Comparison of ENCODE assay signal across 29 cellular contexts in genomic region chr1:184759651-184760050, GRCh38.
"Had no signal": no experiment of that assay in that cellular context is flagged by ENCODE, and none has a peak within 500 bp of the region (broad histone marks: within the 10 kb centered on the region; RNA-seq: fewer than 3 reads in every experiment).

No MANE protein-coding gene starts in this region.

- H3K36me3 Mint-ChIP-seq: activated CD8-positive, alpha-beta memory T cell treated with anti-CD3 and anti-CD28 coated beads, Interleukin-2, amount 10 ng/mL, durations not matched to agents 7 days and 5 days; brain had no signal

- H3K27me3 ChIP-seq: ascending aorta, Peyer's patch had no signal

- H3K27ac ChIP-seq: ascending aorta, Peyer's patch, SJSA1 had no signal

- ATAC-seq: activated CD8-positive, alpha-beta memory T cell treated with anti-CD3 and anti-CD28 coated beads, Interleukin-2, amount 10 ng/mL, durations not matched to agents 7 days and 5 days; activated naive CD4-positive, alpha-beta T cell treated with anti-CD3 and anti-CD28 coated beads, Interleukin-2, amount 50 U/mL, for 72 hours; activated naive CD8-positive, alpha-beta T cell treated with anti-CD3 and anti-CD28 coated beads, Interleukin-2, amount 50 U/mL, for 24 hours had no signal

- DNase-seq: activated B cell treated with CpG ODN at 0.5 μM for 24 hours; activated CD4-positive, alpha-beta T cell treated with anti-CD3 and anti-CD28 coated beads for 1 hour; activated CD4-positive, alpha-beta T cell treated with anti-CD3 and anti-CD28 coated beads, Interleukin-2, amount 10 ng/mL, durations not matched to agents 24 days and 14 days; activated CD4-positive, alpha-beta T cell treated with anti-CD3 and anti-CD28 coated beads, Interleukin-2, amount 50 U/mL, for 48 hours; activated CD8-positive, alpha-beta memory T cell treated with anti-CD3 and anti-CD28 coated beads, Interleukin-2, amount 10 ng/mL, durations not matched to agents 7 days and 5 days; activated effector memory CD4-positive, alpha-beta T cell treated with Interleukin-2 at 50 U/mL for 16 hours; activated naive CD4-positive, alpha-beta T cell; activated naive CD8-positive, alpha-beta T cell treated with anti-CD3 and anti-CD28 coated beads, Interleukin-2, amount 50 U/mL, for 24 hours; activated T-cell treated with anti-CD3 and anti-CD28 coated beads, Interleukin-2, amount 50 U/mL, for 24 hours; amniotic stem cell; Kasumi-1; KBM-7; NCI-H1048; NCI-H1417; NCI-H1930; NCI-H2107; NCI-H2171 treated with DMSO at 0.1 percent for 48 hours; NCI-H226; NCI-H526 treated with DMSO at 0.1 percent for 48 hours; NK-92 treated with Interleukin-12 subunit alpha and Interleukin-12 subunit beta, amount 100 ng/mL, for 24 hours; OCI-M1; Peyer's patch; SHP77 had no signal

- H3K9me3 ChIP-seq: ascending aorta, Peyer's patch, SJSA1 had no signal

- H3K4me3 ChIP-seq: ascending aorta, Peyer's patch, SJSA1 had no signal

- H3K4me1 ChIP-seq: Peyer's patch had no signal

- H3K36me3 ChIP-seq: ascending aorta, Peyer's patch, SJSA1 had no signal

- H3K9me3 Mint-ChIP-seq: activated B cell treated with CpG ODN at 0.5 μM for 24 hours; activated naive CD4-positive, alpha-beta T cell treated with anti-CD3 and anti-CD28 coated beads, Interleukin-2, amount 50 U/mL, for 72 hours; activated T-cell treated with anti-CD3 and anti-CD28 coated beads, Interleukin-2, amount 50 U/mL, for 24 hours; activated T-helper 1 cell treated with anti-CD3 and anti-CD28 coated beads, Interleukin-12 subunit alpha, Interleukin-12 subunit beta, Interleukin-2, Interleukin-4 antibody, amounts not matched to agents 30 ng/mL and 10 ng/mL and 1 ng/mL, durations not matched to agents 14 hours and 24 hours and 36 hours; brain; T-helper 1 cell treated with Interleukin-12 subunit alpha and Interleukin-12 subunit beta and Interleukin-4 antibody, amounts not matched to agents 30 μg/mL and 1 μg/mL, for 36 hours had no signal

- H3K4me3 Mint-ChIP-seq: activated B cell treated with CpG ODN at 0.5 μM for 24 hours; activated CD4-positive, alpha-beta T cell treated with anti-CD3 and anti-CD28 coated beads, Interleukin-2, amount 10 ng/mL, durations not matched to agents 24 days and 14 days; activated CD8-positive, alpha-beta memory T cell treated with anti-CD3 and anti-CD28 coated beads, Interleukin-2, amount 10 ng/mL, durations not matched to agents 7 days and 5 days; activated naive CD8-positive, alpha-beta T cell treated with anti-CD3 and anti-CD28 coated beads, Interleukin-2, amount 50 U/mL, for 24 hours; activated T-cell treated with anti-CD3 and anti-CD28 coated beads, Interleukin-2, amount 50 U/mL, for 24 hours; activated T-helper 1 cell treated with anti-CD3 and anti-CD28 coated beads, Interleukin-12 subunit alpha, Interleukin-12 subunit beta, Interleukin-2, Interleukin-4 antibody, amounts not matched to agents 30 ng/mL and 10 ng/mL and 1 ng/mL, durations not matched to agents 14 hours and 24 hours and 36 hours; brain; T-helper 1 cell treated with Interleukin-12 subunit alpha and Interleukin-12 subunit beta and Interleukin-4 antibody, amounts not matched to agents 30 μg/mL and 1 μg/mL, for 36 hours had no signal

- H3K27me3 Mint-ChIP-seq: activated CD8-positive, alpha-beta memory T cell treated with anti-CD3 and anti-CD28 coated beads, Interleukin-2, amount 10 ng/mL, durations not matched to agents 7 days and 5 days had no signal

- H3K27ac Mint-ChIP-seq: activated B cell treated with CpG ODN at 0.5 μM for 24 hours; activated CD4-positive, alpha-beta T cell treated with anti-CD3 and anti-CD28 coated beads, Interleukin-2, amount 10 ng/mL, durations not matched to agents 24 days and 14 days; activated CD8-positive, alpha-beta memory T cell treated with anti-CD3 and anti-CD28 coated beads, Interleukin-2, amount 10 ng/mL, durations not matched to agents 7 days and 5 days; activated naive CD4-positive, alpha-beta T cell treated with anti-CD3 and anti-CD28 coated beads, Interleukin-2, amount 50 U/mL, for 72 hours; activated naive CD8-positive, alpha-beta T cell treated with anti-CD3 and anti-CD28 coated beads, Interleukin-2, amount 50 U/mL, for 24 hours; activated T-cell treated with anti-CD3 and anti-CD28 coated beads, Interleukin-2, amount 50 U/mL, for 24 hours; activated T-helper 1 cell treated with anti-CD3 and anti-CD28 coated beads, Interleukin-12 subunit alpha, Interleukin-12 subunit beta, Interleukin-2, Interleukin-4 antibody, amounts not matched to agents 30 ng/mL and 10 ng/mL and 1 ng/mL, durations not matched to agents 14 hours and 24 hours and 36 hours; brain; T-helper 1 cell treated with Interleukin-12 subunit alpha and Interleukin-12 subunit beta and Interleukin-4 antibody, amounts not matched to agents 30 μg/mL and 1 μg/mL, for 36 hours had no signal
